ENCODE assay signal across 9 cellular contexts in genomic region chr7:98879198-98879988, GRCh38. TPM values are rescaled to one million over a fixed set of nuclear protein-coding genes. Genes with fewer than 3 reads are reported as not detected.
DNase-seq lines count a peak whose midpoint lies in the region; ATAC-seq lines count a peak whose summit lies in the region.
"Had no signal": no experiment of that assay in that cellular context is flagged by ENCODE, and none has a peak within 500 bp of the region (broad histone marks: within the 10 kb centered on the region; RNA-seq: fewer than 3 reads in every experiment).

No MANE protein-coding gene starts in this region.

- peak; percentile 29 for DNase-seq in DMS153 (lab: John Stamatoyannopoulos, UW)
- DNase-seq in SK-MEL-5 (ENCODE audit: low read depth, low spot score), result peak; percentile 35
- peak; percentile 27 for DNase-seq in adipocyte (ENCODE audit: low read depth)
- DNase-seq in stimulated activated CD4-positive, alpha-beta T cell treated with anti-CD3 and anti-CD28 coated beads, Interleukin-15, amount 100 ng/mL, for 1 hour (ENCODE audit: low read depth in 1 of 2, low spot score in 1 of 2), result peak; percentile 26 to 27
- no peak for DNase-seq in foreskin melanocyte

- H3K27me3 ChIP-seq in adipocyte (replicated peaks; ENCODE audit: control insufficient read depth, insufficient read depth, low read length) (no peaks in the 10 kb centered on the region), iPS-18a (ENCODE audit: control insufficient read depth, insufficient read depth, low read length) (no peaks in the 10 kb centered on the region)

- no peaks in the 10 kb centered on the region for H3K9me3 ChIP-seq in adipocyte (ENCODE audit: control insufficient read depth, low read length)
- H3K9me3 ChIP-seq in iPS-18a (ENCODE audit: control insufficient read depth, low read depth, low read length), result no peaks in the 10 kb centered on the region

- no peak overlapping the region for H3K27ac ChIP-seq in iPS-18a (ENCODE audit: low read length)

- H3K4me1 ChIP-seq in adipocyte (ENCODE audit: control insufficient read depth, insufficient read depth, low read length), result peaks cover 14% of the 10 kb centered on the region
- peaks cover 12% of the 10 kb centered on the region for H3K4me1 ChIP-seq in iPS-18a (ENCODE audit: control insufficient read depth, low read depth, low read length)

- H3K36me3 ChIP-seq in adipocyte (ENCODE audit: control insufficient read depth, insufficient read depth, low read length, severe bottlenecking) (peaks cover 30% of the 10 kb centered on the region), iPS-18a (ENCODE audit: control insufficient read depth, low read depth, low read length) (peaks cover 39% of the 10 kb centered on the region)

- ATAC-seq in GM19452 (IDR thresholded peaks at IDR 0.05; ENCODE audit: unreplicated experiment) (peak; percentile 77), HG03521 (IDR thresholded peaks at IDR 0.05; ENCODE audit: unreplicated experiment) (peak; percentile 60)

- peak overlapping the region; percentile 95 for H3K9ac ChIP-seq in adipocyte (ENCODE audit: low read length)
- H3K9ac ChIP-seq in iPS-18a (ENCODE audit: low read length), result peak overlapping the region; percentile 75

- in situ Hi-C loops in SK-MEL-5 (cut with HindIII; ENCODE audit: low pct_unique_long_range_greater_than_20kb, low sequenced_read_pairs), result no loop called here

- peak overlapping the region; percentile 97 for H3K4me3 ChIP-seq in adipocyte (ENCODE audit: low read length)
- peak overlapping the region; percentile 84 for H3K4me3 ChIP-seq in iPS-18a (ENCODE audit: low read length)

RNA-seq across cellular contexts. Expression of gene TRRAP, which starts 1.1 kb away (rescaled TPM):
- total RNA-seq in SK-MEL-5 (2014; rRNA removed; shearing (Covaris generic)), result 11.9 and 15.5 TPM in 2 replicates
- 33.7 and 44.3 TPM in 2 replicates for polyA plus RNA-seq in SK-MEL-5 (2015; cell fraction: cytosol; rRNA removed)
- 40.1 and 46.9 TPM in 2 replicates for polyA plus RNA-seq in SK-MEL-5 (2015; cell fraction: nucleus; rRNA removed)

RNA-seq across cellular contexts. Expression of gene TMEM130, which starts 9.6 kb away (rescaled TPM):
- not detected in 2 replicates for total RNA-seq in SK-MEL-5 (2014; rRNA removed; shearing (Covaris generic))
- polyA plus RNA-seq in SK-MEL-5 (2015; cell fraction: cytosol; rRNA removed), result not detected in 2 replicates
- not detected in 2 replicates for polyA plus RNA-seq in SK-MEL-5 (2015; cell fraction: nucleus; rRNA removed)
- total RNA-seq: glomerular endothelial cell had no signal
